In genomic region chr5:671459-672328, GRCh38 we compare ENCODE assay signal across 8 cellular contexts. TPM values are rescaled to one million over a fixed set of nuclear protein-coding genes. Genes with fewer than 3 reads are reported as not detected.
DNase-seq lines count a peak whose midpoint lies in the region; ATAC-seq and TF ChIP-seq lines count a peak whose summit lies in the region.

No MANE protein-coding gene starts in this region.

- TF ChIP-seq CTCF in GM12875 (IDR thresholded peaks at IDR 0.05; ENCODE audit: borderline replicate concordance, insufficient read depth, low read depth, low read length): peak; percentile 92
- peak; percentile 64 to 95 (median 86) for TF ChIP-seq CTCF in dorsolateral prefrontal cortex (IDR thresholded peaks at IDR 0.05 in 54 of 56, conservative IDR thresholded peaks at IDR 0.05 in 2 of 56; ENCODE audit: low read depth in 1 of 56, partially characterized antibody in 56 of 56)
- TF ChIP-seq CTCF in lower lobe of right lung (IDR thresholded peaks at IDR 0.05): peak; percentile 94

- peaks cover 35% of the 10 kb centered on the region for H3K4me1 ChIP-seq in lower lobe of right lung

- peaks cover 9% of the 10 kb centered on the region for H3K36me3 ChIP-seq in lower lobe of right lung

- H3K9me3 ChIP-seq in lower lobe of right lung: no peaks in the 10 kb centered on the region

- H3K27me3 ChIP-seq in dorsolateral prefrontal cortex (peaks cover 0 to 6% (median 0%) of the 10 kb centered on the region in 45 donors), lower lobe of right lung (ENCODE audit: low read depth) (no peaks in the 10 kb centered on the region)

- intact Hi-C loops in dorsolateral prefrontal cortex (cut with DNase I): loop anchor here (2.0 to 5.0 kb wide), 3 partner anchors 21 to 221 kb away; partner anchors contain the start of genes BRD9 (in 1 of the 2), TPPP (in 1 of the 2), TRIP13 (in 1 of the 2) and ZDHHC11B (in 1 of the 2)
- intact Hi-C loops in lower lobe of right lung (cut with DNase I): no loop called here

- DNase-seq in NCI-H226 (peak; percentile 52), dorsolateral prefrontal cortex (peak; percentile 76 to 87 (median 84)), lower lobe of right lung (peak; percentile 85)
- peak; percentile 72 for DNase-seq in activated CD4-positive, alpha-beta T cell treated with anti-CD3 and anti-CD28 coated beads, Interleukin-2, amount 50 U/mL, for 1 hour
- DNase-seq in stimulated activated CD4-positive, alpha-beta T cell treated with anti-CD3 and anti-CD28 coated beads, TNF-alpha, amount 100 ng/mL, for 48 hours (ENCODE audit: low read depth in 3 of 3): peak; percentile 32 to 64 (median 39)

- H3K4me3 ChIP-seq in GM12875 (ENCODE audit: low read depth, low read length) (no peak overlapping the region), dorsolateral prefrontal cortex (peak overlapping the region in 44 of 59 donors; percentile 1 to 57 (median 32)), lower lobe of right lung (peak overlapping the region; percentile 14)

- peak; percentile 71 for ATAC-seq in HG02981 (IDR thresholded peaks at IDR 0.05; ENCODE audit: unreplicated experiment)
- peak; percentile 83 to 87 for ATAC-seq in lower lobe of right lung
- ATAC-seq in HG03457 (IDR thresholded peaks at IDR 0.05; ENCODE audit: unreplicated experiment): no peak

- H3K27ac ChIP-seq in dorsolateral prefrontal cortex (peak overlapping the region; percentile 83 to 100 (median 99)), lower lobe of right lung (peak overlapping the region; percentile 68)

RNA-seq across cellular contexts. Expression of gene TPPP, which starts 21.5 kb away (rescaled TPM):
- 100 to 1,000 TPM; 236 to 675 (median 361) TPM for total RNA-seq in dorsolateral prefrontal cortex
- total RNA-seq in lower lobe of right lung: 16.2 TPM

RNA-seq across cellular contexts. Expression of gene CEP72, which starts 59.6 kb away (rescaled TPM):
- 10 to 100 TPM in 5 of 120 experiments, 1 to 10 TPM in 115; 4.0 to 11.0 (median 7.0) TPM for total RNA-seq in dorsolateral prefrontal cortex
- total RNA-seq in lower lobe of right lung: 10.6 TPM

Comparison
In these comparisons a context has a peak if more than half of its experiments do, and no peak if none do; other contexts are left out.
1. RNA of gene TPPP, which starts 21.5 kb away (total RNA-seq): 236 to 675 TPM in dorsolateral prefrontal cortex; 16.2 TPM in lower lobe of right lung (single experiment); every median in the first group is over 10 times any median in the second.
2. Peak in every context shown above with its lines, with median percentiles within 50 percentile points of each other: CTCF ChIP-seq and DNase-seq.